ENCODE assay signal across 26 cellular contexts in the genomic region with DNA sequence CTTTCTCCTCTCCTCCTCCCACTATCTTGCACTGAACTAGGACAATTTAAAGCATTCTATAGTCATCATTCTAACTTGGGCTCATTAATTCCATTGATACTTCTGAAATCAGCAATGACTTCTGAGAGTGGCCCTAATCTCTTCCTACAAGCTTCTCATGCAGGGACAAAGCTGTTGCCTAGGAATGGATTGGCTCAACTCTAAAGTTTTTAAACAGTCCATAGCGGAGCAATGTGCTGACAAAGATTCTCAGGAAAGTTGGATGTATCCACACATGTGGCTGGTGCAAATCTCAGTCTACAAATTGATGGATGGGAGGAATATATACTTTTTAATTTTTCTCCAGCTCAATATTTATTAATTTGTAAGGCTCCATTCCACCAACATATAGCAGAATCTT.
DNase-seq lines count a peak whose midpoint lies in the region; ATAC-seq and FAIRE-seq lines count a peak whose summit lies in the region.
"Had no signal": no experiment of that assay in that cellular context is flagged by ENCODE, and none has a peak within 500 bp of the region (broad histone marks: within the 10 kb centered on the region; RNA-seq: fewer than 3 reads in every experiment).

No MANE protein-coding gene starts in this region.

- H3K9me3 ChIP-seq in right cardiac atrium (ENCODE audit: control insufficient read depth, low read length) = no peaks in the 10 kb centered on the region
- H3K9me3 ChIP-seq in small intestine (ENCODE audit: control insufficient read depth, low read depth) = no peaks in the 10 kb centered on the region
- H3K9me3 ChIP-seq: A549 had no signal

- H3K4me1 ChIP-seq in right cardiac atrium (ENCODE audit: control insufficient read depth, insufficient read depth, low read length) = peaks cover 2% of the 10 kb centered on the region
- H3K4me1 ChIP-seq in small intestine (ENCODE audit: control insufficient read depth in 2 of 2, insufficient read depth in 1 of 2, low read depth in 1 of 2, low read length in 1 of 2) = no peaks in the 10 kb centered on the region
- H3K4me1 ChIP-seq: A549 had no signal

- H3K4me3 ChIP-seq in right cardiac atrium (ENCODE audit: low read length) = no peak overlapping the region
- H3K4me3 ChIP-seq in small intestine (ENCODE audit: low read depth in 1 of 2, low read length in 2 of 2) = no peak overlapping the region
- H3K4me3 ChIP-seq: A549; BLaER1 treated with 17β-estradiol and CSF1 and Interleukin-3, amounts not matched to agents 10 nM and 100 nM; GM12878 had no signal

- peaks cover 20% of the 10 kb centered on the region for H3K4me1 Mint-ChIP-seq in memory B cell

- ATAC-seq in right cardiac atrium (peak; percentile 50 to 52), Right ventricle myocardium superior (ENCODE audit: poor library complexity) (no peak), memory B cell (ENCODE audit: low read depth) (no peak), sciatic nerve (peak; percentile 44)
- ATAC-seq: A549; CD8-positive, alpha-beta T cell had no signal

- peak overlapping the region; percentile 13 for H3K27ac Mint-ChIP-seq in memory B cell
- H3K27ac Mint-ChIP-seq: B cell; CD4-positive, alpha-beta T cell; CD8-positive, alpha-beta T cell had no signal

- no peak for FAIRE-seq in small intestine (lab: Jason Lieb, UNC)
- FAIRE-seq: A549, GM12878, GM12892, GM18507 had no signal

- H3K27ac ChIP-seq in right cardiac atrium (ENCODE audit: low read length) (no peak overlapping the region), small intestine (ENCODE audit: low read depth in 1 of 2, low read length in 1 of 2) (no peak overlapping the region)
- H3K27ac ChIP-seq: 22Rv1; A549; BLaER1 treated with 17β-estradiol and CSF1 and Interleukin-3, amounts not matched to agents 10 nM and 100 nM; C4-2B had no signal

- H3K27me3 Mint-ChIP-seq in memory B cell = no peaks in the 10 kb centered on the region
- H3K27me3 Mint-ChIP-seq: B cell; CD4-positive, alpha-beta T cell had no signal

- DNase-seq in right cardiac atrium = no peak
- no peak for DNase-seq in Right ventricle myocardium superior
- DNase-seq in memory B cell (ENCODE audit: low spot score in 2 of 2) = no peak
- DNase-seq in sciatic nerve (ENCODE audit: low spot score) = no peak
- no peak for DNase-seq in SHP77 (lab: John Stamatoyannopoulos, UW)
- no peak for DNase-seq in small intestine
- no peak for DNase-seq in NCI-H1694 (lab: John Stamatoyannopoulos, UW)
- DNase-seq: AML-193; CD4-positive, alpha-beta T cell; CD8-positive, alpha-beta T cell; COR-L47; DMS 273 treated with DMSO at 0.1 percent for 48 hours; DMS153; DMS53; DMS79; DND-41; EL; GDM1 had no signal

- no peaks in the 10 kb centered on the region for H3K27me3 ChIP-seq in right cardiac atrium (ENCODE audit: control insufficient read depth, insufficient read depth)
- H3K27me3 ChIP-seq in small intestine (ENCODE audit: control insufficient read depth in 2 of 2, insufficient read depth in 2 of 2, low read length in 2 of 2) = no peaks in the 10 kb centered on the region
- H3K27me3 ChIP-seq: BLaER1 treated with 17β-estradiol and CSF1 and Interleukin-3, amounts not matched to agents 10 nM and 100 nM had no signal

- no peak overlapping the region for H3K4me3 Mint-ChIP-seq in memory B cell
- H3K4me3 Mint-ChIP-seq: B cell; CD4-positive, alpha-beta T cell; CD8-positive, alpha-beta T cell had no signal

- H3K9me3 Mint-ChIP-seq in memory B cell = no peaks in the 10 kb centered on the region
- H3K9me3 Mint-ChIP-seq: CD4-positive, alpha-beta T cell; CD8-positive, alpha-beta T cell had no signal

- 48% methylated on average over 1 of the region's 1 CpG for WGBS in right cardiac atrium
- WGBS in small intestine, 3 donors = 74 to 98% (median 97%) methylated on average over 1 of the region's 1 CpG

- intact Hi-C loops in right cardiac atrium (cut with DNase I) = no loop called here
- intact Hi-C loops in Right ventricle myocardium superior (cut with DNase I) = loop anchor here (5.0 kb wide), 1 partner anchor 637 kb away; no protein-coding TSS in a partner anchor
- intact Hi-C loops in sciatic nerve (cut with DNase I) = no loop called here

- H3K36me3 ChIP-seq in small intestine (ENCODE audit: control insufficient read depth in 2 of 2, insufficient read depth in 2 of 2, low read length in 2 of 2) = no peaks in the 10 kb centered on the region
- H3K36me3 ChIP-seq: BLaER1 treated with 17β-estradiol and CSF1 and Interleukin-3, amounts not matched to agents 10 nM and 100 nM had no signal

- peaks cover 9% of the 10 kb centered on the region for H3K36me3 Mint-ChIP-seq in memory B cell
- H3K36me3 Mint-ChIP-seq: CD8-positive, alpha-beta T cell had no signal

Comparison
In these comparisons a context has a peak if more than half of its experiments do, and no peak if none do; other contexts are left out.
1. ATAC-seq: peak in right cardiac atrium (2 of 2) and sciatic nerve (single experiment); none in Right ventricle myocardium superior (single experiment) and memory B cell (single experiment).